ENCODE assay signal across 1 cellular context in the genomic region with DNA sequence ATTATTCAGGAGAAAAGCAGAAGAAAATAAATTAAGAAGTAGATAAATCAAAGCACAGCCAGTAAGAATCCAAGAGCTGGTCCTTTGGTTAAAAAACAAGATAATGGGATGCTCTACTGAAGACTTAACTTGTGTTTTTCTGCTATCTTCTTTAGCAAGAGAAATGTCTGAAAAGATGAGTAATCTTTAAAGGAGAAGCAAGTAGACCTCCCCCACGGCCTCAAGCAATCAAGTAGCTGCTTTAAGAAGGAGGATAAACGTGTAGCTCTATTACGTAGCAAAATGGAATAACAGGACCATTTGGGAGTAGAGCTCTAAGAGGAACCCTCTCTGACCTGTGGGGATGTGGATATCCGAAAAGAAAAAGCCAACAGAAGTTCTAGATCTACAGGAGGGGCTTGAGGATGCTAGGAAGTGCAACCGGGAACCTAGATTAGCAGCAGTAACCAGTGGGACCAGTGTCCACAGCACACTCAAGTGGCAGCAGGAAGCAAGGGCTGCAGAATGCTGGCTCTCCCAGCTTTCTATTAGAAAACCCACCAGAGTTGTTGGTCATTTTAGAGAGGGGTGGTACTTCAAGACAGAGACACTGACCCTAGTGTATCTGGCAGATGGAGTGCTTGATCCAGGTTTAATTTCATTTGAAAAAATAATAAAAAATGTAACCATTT.
TF ChIP-seq lines count a peak whose summit lies in the region.

No MANE protein-coding gene starts in this region.

TF ChIP-seq in WTC11, 78 proteins besides CTCF, POLR2A, EP300 and RAD21 (continued from another document):
- TF ChIP-seq, protein P1, sequence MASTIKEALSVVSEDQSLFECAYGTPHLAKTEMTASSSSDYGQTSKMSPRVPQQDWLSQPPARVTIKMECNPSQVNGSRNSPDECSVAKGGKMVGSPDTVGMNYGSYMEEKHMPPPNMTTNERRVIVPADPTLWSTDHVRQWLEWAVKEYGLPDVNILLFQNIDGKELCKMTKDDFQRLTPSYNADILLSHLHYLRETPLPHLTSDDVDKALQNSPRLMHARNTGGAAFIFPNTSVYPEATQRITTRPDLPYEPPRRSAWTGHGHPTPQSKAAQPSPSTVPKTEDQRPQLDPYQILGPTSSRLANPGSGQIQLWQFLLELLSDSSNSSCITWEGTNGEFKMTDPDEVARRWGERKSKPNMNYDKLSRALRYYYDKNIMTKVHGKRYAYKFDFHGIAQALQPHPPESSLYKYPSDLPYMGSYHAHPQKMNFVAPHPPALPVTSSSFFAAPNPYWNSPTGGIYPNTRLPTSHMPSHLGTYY (CRISPR knock-in tag; IDR thresholded peaks at IDR 0.05) = no peak
- TF ChIP-seq CREB1 (CRISPR knock-in tag; IDR thresholded peaks at IDR 0.05) (no peak), ZNF423 (CRISPR knock-in tag; IDR thresholded peaks at IDR 0.05) (no peak)
